1 cellular context compared by ENCODE assay signal in the genomic region with DNA sequence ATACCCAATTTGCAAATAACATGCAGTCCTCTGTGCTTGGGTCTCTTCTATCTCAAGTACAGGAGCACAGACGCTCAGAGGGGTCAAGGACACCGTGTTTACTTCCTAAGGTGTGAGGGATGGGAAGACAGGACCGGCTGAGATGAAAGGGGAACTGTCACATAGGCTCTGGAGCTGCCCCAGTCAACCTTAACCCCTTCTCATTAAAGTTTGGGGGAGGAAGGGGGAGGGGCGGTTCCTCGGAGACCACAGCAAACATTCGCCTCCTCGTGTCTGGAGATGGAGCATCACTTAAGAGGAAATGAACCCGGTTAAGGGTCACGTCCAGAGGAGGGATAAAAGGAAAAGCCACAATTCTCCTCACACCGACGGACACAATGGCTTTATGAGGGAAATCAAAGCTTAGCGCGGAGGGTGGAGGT.
A peak's percentile ranks its signal among the peaks of the same experiment; 100 is the strongest.
TF ChIP-seq lines count a peak whose summit lies in the region.

No MANE protein-coding gene starts in this region.

TF ChIP-seq in H1, 55 proteins besides CTCF, POLR2A, EP300 and RAD21 (continued from another document):
- TF ChIP-seq, protein P1, sequence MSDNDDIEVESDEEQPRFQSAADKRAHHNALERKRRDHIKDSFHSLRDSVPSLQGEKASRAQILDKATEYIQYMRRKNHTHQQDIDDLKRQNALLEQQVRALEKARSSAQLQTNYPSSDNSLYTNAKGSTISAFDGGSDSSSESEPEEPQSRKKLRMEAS (IDR thresholded peaks at IDR 0.05) = peak; percentile 34; the same call in 1 of the 2 replicates
- TF ChIP-seq CEBPB (IDR thresholded peaks at IDR 0.05; ENCODE audit: low read depth, low read length) (0 out of 2 replicates have a peak, but pooled peaks have one; percentile 10), POLR2AphosphoS5 (IDR thresholded peaks at IDR 0.05; ENCODE audit: low read depth, low read length) (no peak), BCL11A (IDR thresholded peaks at IDR 0.05; ENCODE audit: low read depth in 2 of 2, low read length in 2 of 2) (no peak)
TF ChIP-seq in H1: peak in this region for 3.
